Comparison of ENCODE assay signal across 8 cellular contexts in the genomic region with DNA sequence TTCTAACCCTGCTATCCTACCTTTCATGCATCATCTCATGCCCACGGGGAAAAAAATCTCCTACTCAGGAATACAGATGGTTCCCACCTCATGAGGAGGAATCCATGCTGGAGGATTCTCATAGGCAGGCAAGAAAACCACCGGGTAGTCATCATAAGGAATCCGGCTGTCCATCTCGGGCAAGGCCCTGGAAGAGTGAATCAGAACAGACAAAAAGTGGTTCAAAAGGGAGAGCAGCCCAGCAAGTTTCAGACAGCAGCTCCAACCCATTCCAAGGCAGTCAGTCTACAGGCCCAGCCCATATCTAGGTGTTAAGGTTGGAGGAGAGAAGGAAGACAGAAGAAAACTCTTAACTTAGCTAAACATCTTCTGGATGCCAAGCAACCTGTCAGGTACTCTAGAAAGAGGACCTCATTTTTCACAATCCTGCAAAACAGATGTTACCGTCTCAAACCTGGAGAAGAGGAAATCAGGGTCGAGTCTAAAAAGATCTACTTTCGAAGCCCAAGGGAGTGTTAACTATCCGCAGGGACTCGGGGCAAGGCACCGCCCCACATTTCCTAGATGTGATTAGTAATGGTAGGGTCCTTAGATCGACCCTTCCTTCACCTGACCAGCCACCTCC. TPM values are rescaled to one million over a fixed set of nuclear protein-coding genes. Genes with fewer than 3 reads are reported as not detected.
DNase-seq lines count a peak whose midpoint lies in the region; ATAC-seq and TF ChIP-seq lines count a peak whose summit lies in the region.

No MANE protein-coding gene starts in this region.

- peak overlapping the region; percentile 76 for H3K4me3 ChIP-seq in AG04449 (ENCODE audit: low read depth, low read length)
- peak overlapping the region; percentile 75 to 77 for H3K4me3 ChIP-seq in HCT116 (replicated peaks in 1 of 2; ENCODE audit: low read depth in 1 of 2, low read length in 2 of 2)
- peak overlapping the region in 3 of 4 donors; percentile 15 to 55 (median 40) for H3K4me3 ChIP-seq in adrenal gland
- peak overlapping the region; percentile 60 to 90 (median 75) for H3K4me3 ChIP-seq in liver (ENCODE audit: low read depth in 1 of 3, low read length in 3 of 3)
- peak overlapping the region; percentile 21 to 66 (median 52) for H3K4me3 ChIP-seq in upper lobe of left lung

- no peak for TF ChIP-seq CTCF in AG04449 (IDR thresholded peaks at IDR 0.05; ENCODE audit: insufficient read depth, low read length, missing control alignments)
- TF ChIP-seq CTCF in HCT116 (IDR thresholded peaks at IDR 0.05 in 2 of 3, conservative IDR thresholded peaks at IDR 0.05 in 1 of 3; ENCODE audit: borderline replicate concordance in 1 of 3, insufficient read depth in 1 of 3, low read depth in 2 of 3, low read length in 2 of 3), result no peak
- TF ChIP-seq CTCF in adrenal gland (IDR thresholded peaks at IDR 0.05), result no peak
- TF ChIP-seq CTCF in liver (IDR thresholded peaks at IDR 0.05; ENCODE audit: low read depth, low read length, missing input control), result no peak
- TF ChIP-seq CTCF in upper lobe of left lung (IDR thresholded peaks at IDR 0.05), result no peak

- peaks cover 48% of the 10 kb centered on the region for H3K79me2 ChIP-seq in HCT116 (ENCODE audit: insufficient read depth, low read length)

- H3K4me2 ChIP-seq in HCT116 (ENCODE audit: low read length), result peak overlapping the region; percentile 80

- TF ChIP-seq RAD21 in HCT116 (IDR thresholded peaks at IDR 0.05; ENCODE audit: low read depth) (no peak), liver (IDR thresholded peaks at IDR 0.05) (no peak)

- H4K20me1 ChIP-seq in HCT116 (ENCODE audit: insufficient read depth), result no peaks in the 10 kb centered on the region

- RAD21 ChIA-PET in HCT116 (lab: Charles Lee; ENCODE audit: low non-redundant PET in 1 of 2, low total read pairs in 2 of 2, uncharacterized antibody in 2 of 2, unreplicated experiment in 2 of 2), result interaction anchor here in 1 of 2 experiments (0.6 to 0.8 kb wide), 2 partner anchors 156 to 265 kb away, joined by 3 to 4 read pairs; partner anchors contain the start of gene IGBP1

- 25 to 80% (median 50%) methylated on average over 4 to 11 of the region's 11 CpGs for WGBS in adrenal gland, 4 donors
- 34% methylated on average over 11 of the region's 11 CpGs for WGBS in liver
- 36 to 71% methylated on average over 10 to 11 of the region's 11 CpGs for WGBS in upper lobe of left lung, 2 donors

- H3K9me2 ChIP-seq in HCT116 (ENCODE audit: insufficient read depth), result no peaks in the 10 kb centered on the region

- CTCF ChIA-PET in AG04449 (lab: Yijun Ruan, JAX) (interaction anchor here (1.1 kb wide), 1 partner anchor 10 kb away, joined by 4 read pairs; no protein-coding TSS in a partner anchor), HCT116 (lab: Charles Lee) (interaction anchor here (1.1 kb wide), 1 partner anchor 156 kb away, joined by 5 read pairs; the partner anchor contains the start of gene IGBP1)

- no peak for TF ChIP-seq EP300 in upper lobe of left lung (IDR thresholded peaks at IDR 0.05)

- peaks cover 3 to 5% of the 10 kb centered on the region in 2 experiments; a peak in 1 of 4 replicates for H3K4me1 ChIP-seq in HCT116 (ENCODE audit: control insufficient read depth in 1 of 2, insufficient read depth in 2 of 2, low read length in 2 of 2)
- no peaks in the 10 kb centered on the region for H3K4me1 ChIP-seq in adrenal gland (replicated peaks in 1 of 2)
- peaks cover 0 to 14% (median 12%) of the 10 kb centered on the region in 4 donors for H3K4me1 ChIP-seq in liver (ENCODE audit: control insufficient read depth in 4 of 4, insufficient read depth in 4 of 4, low read length in 3 of 4)
- peaks cover 4 to 12% (median 5%) of the 10 kb centered on the region in 4 donors for H3K4me1 ChIP-seq in upper lobe of left lung

- no peak overlapping the region for H2AFZ ChIP-seq in HCT116 (ENCODE audit: low read depth, low read length, poor library complexity, severe bottlenecking)

- H3K9me3 ChIP-seq in HCT116 (ENCODE audit: control insufficient read depth in 1 of 2, insufficient read depth in 1 of 2, low read depth in 1 of 2, low read length in 2 of 2) (no peaks in the 10 kb centered on the region), adrenal gland (replicated peaks in 1 of 3) (no peaks in the 10 kb centered on the region), liver (ENCODE audit: control insufficient read depth in 4 of 4, low read length in 3 of 4) (no peaks in the 10 kb centered on the region), upper lobe of left lung (no peaks in the 10 kb centered on the region)

- peak; percentile 12 for ATAC-seq in HCT116
- no peak for ATAC-seq in upper lobe of left lung (ENCODE audit: low FRiP score in 2 of 2)

- BruUV-seq in HCT116 (replicated peaks; lab: Mats Ljungman, UMichigan), result TSS peak; percentile 83

- intact Hi-C loops in HCT116 (cut with micrococcal nuclease), result no loop called here
- intact Hi-C loops in adrenal gland (cut with DNase I), result no loop called here

- POLR2A ChIA-PET in AG04449 (lab: Yijun Ruan, JAX) (interaction anchor here (1.0 kb wide), 1 partner anchor 13 kb away, joined by 3 read pairs; no protein-coding TSS in a partner anchor), HCT116 (lab: Charles Lee) (no interaction called here)

- H3K27ac ChIP-seq in HCT116 (ENCODE audit: low read depth, low read length), result peak overlapping the region; percentile 71
- peak overlapping the region in 1 of 5 donors; percentile 72 for H3K27ac ChIP-seq in adrenal gland
- peak overlapping the region in 1 of 2 donors; percentile 32 for H3K27ac ChIP-seq in liver (ENCODE audit: low read depth in 1 of 2, low read length in 2 of 2)
- peak overlapping the region; percentile 15 to 77 (median 70) for H3K27ac ChIP-seq in upper lobe of left lung

- H3K27me3 ChIP-seq in HCT116 (ENCODE audit: insufficient read depth, low read length) (no peaks in the 10 kb centered on the region), adrenal gland (no peaks in the 10 kb centered on the region), liver (ENCODE audit: control insufficient read depth in 4 of 4, insufficient read depth in 4 of 4, low read length in 3 of 4) (no peaks in the 10 kb centered on the region), upper lobe of left lung (no peaks in the 10 kb centered on the region)

- H3K36me3 ChIP-seq in HCT116 (ENCODE audit: control insufficient read depth in 1 of 2, insufficient read depth in 2 of 2, low read length in 2 of 2) (peaks cover 9 to 12% of the 10 kb centered on the region in 2 experiments), adrenal gland (replicated peaks in 1 of 2) (peaks cover 0 to 9% of the 10 kb centered on the region in 2 donors), liver (ENCODE audit: control insufficient read depth in 4 of 4, insufficient read depth in 3 of 4, low read depth in 1 of 4, low read length in 3 of 4) (peaks cover 0 to 8% (median 2%) of the 10 kb centered on the region in 4 donors), upper lobe of left lung (peaks cover 0 to 9% (median 4%) of the 10 kb centered on the region in 4 donors)

- H3K9ac ChIP-seq in HCT116 (ENCODE audit: low read length) (peak overlapping the region; percentile 84), liver (ENCODE audit: low read depth in 1 of 2, low read length in 2 of 2) (peak overlapping the region in 1 of 2 donors; percentile 63)

- TF ChIP-seq POLR2A in HCT116 (IDR thresholded peaks at IDR 0.05; ENCODE audit: borderline replicate concordance, extremely low read depth, insufficient read depth, insufficient read length), result no peak
- no peak for TF ChIP-seq POLR2A in adrenal gland (IDR thresholded peaks at IDR 0.05)
- no peak for TF ChIP-seq POLR2A in upper lobe of left lung (IDR thresholded peaks at IDR 0.05)

- DNase-seq in AG04449 (ENCODE audit: low read depth, low spot score) (no peak), HCT116 (ENCODE audit: low read depth, low spot score) (no peak), adrenal gland (no peak), upper lobe of left lung (no peak), SW 1271 (lab: John Stamatoyannopoulos, UW) (no peak), SW480 (ENCODE audit: low spot score) (no peak)
- DNase-seq in activated CD4-positive, alpha-beta T cell treated with anti-CD3 and anti-CD28 coated beads, Interleukin-2, amount 50 U/mL, for 1 hour, result no peak

TF ChIP-seq in HCT116, 20 proteins besides CTCF, POLR2A, EP300 and RAD21 (continues in another document):
- TF ChIP-seq JUND (IDR thresholded peaks at IDR 0.05) (no peak), TCF7L2 (IDR thresholded peaks at IDR 0.05; ENCODE audit: borderline replicate concordance, extremely low read depth, insufficient read depth, insufficient read length) (no peak), SRF (IDR thresholded peaks at IDR 0.05; ENCODE audit: low read depth) (no peak)

TF ChIP-seq in liver, 16 proteins besides CTCF, POLR2A, EP300 and RAD21 (continues in another document):
- TF ChIP-seq FOXA1 (IDR thresholded peaks at IDR 0.05), result no peak
- TF ChIP-seq, protein P1, sequence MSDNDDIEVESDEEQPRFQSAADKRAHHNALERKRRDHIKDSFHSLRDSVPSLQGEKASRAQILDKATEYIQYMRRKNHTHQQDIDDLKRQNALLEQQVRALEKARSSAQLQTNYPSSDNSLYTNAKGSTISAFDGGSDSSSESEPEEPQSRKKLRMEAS (IDR thresholded peaks at IDR 0.05), result no peak

RNA-seq across cellular contexts. Expression of gene PDZD11, which starts 0.4 kb away (rescaled TPM):
- 29.6 TPM for total RNA-seq in HCT116 (2021; ENCODE audit: unreplicated experiment)
- polyA plus RNA-seq in HCT116 (2012), result 33.1 and 43.5 TPM in 2 replicates
- total RNA-seq in adrenal gland, result 10 to 100 TPM; 24.4 to 50.6 (median 41.3) TPM
- polyA plus RNA-seq in adrenal gland, result 10 to 100 TPM; 70.4 to 97.7 (median 83.2) TPM
- total RNA-seq in liver, result 10 to 100 TPM in 1 of 2 donors, 1 to 10 TPM in 1; 8.5 to 13.3 TPM
- 10 to 100 TPM; 18.4 to 25.9 TPM for polyA plus RNA-seq in liver
- 10 to 100 TPM; 12.1 to 28.4 (median 21.4) TPM for total RNA-seq in upper lobe of left lung

RNA-seq across cellular contexts. Expression of gene KIF4A, which starts 0.6 kb away (rescaled TPM):
- total RNA-seq in HCT116 (2021; ENCODE audit: unreplicated experiment) (40.3 TPM), adrenal gland (under 1 TPM; 0.28 to 0.84 (median 0.44) TPM), liver (10 to 100 TPM in 1 of 2 donors, under 1 TPM in 1; under 0.01 to 17.3 TPM), upper lobe of left lung (1 to 10 TPM in 3 of 6 donors, under 1 TPM in 3; under 0.01 to 2.6 (median 0.69) TPM)
- 25.0 and 33.6 TPM in 2 replicates for polyA plus RNA-seq in HCT116 (2012)
- polyA plus RNA-seq in adrenal gland (under 1 TPM; 0.08 to 0.59 (median 0.10) TPM), liver (under 1 TPM; 0.07 to 0.92 TPM)

RNA-seq across cellular contexts. Expression of gene RAB41, which starts 7.3 kb away (rescaled TPM):
- total RNA-seq in HCT116 (2021; ENCODE audit: unreplicated experiment) (not detected), adrenal gland (not detected), liver (not detected), upper lobe of left lung (not detected)
- 0.11 and 0.18 TPM in 2 replicates for polyA plus RNA-seq in HCT116 (2012)
- polyA plus RNA-seq in adrenal gland (not detected), liver (not detected)

RNA-seq across cellular contexts. Expression of gene ARR3, which starts 21.1 kb away (rescaled TPM):
- not detected for total RNA-seq in HCT116 (2021; ENCODE audit: unreplicated experiment)
- polyA plus RNA-seq in HCT116 (2012), result 0.10 TPM in 1 of 2 replicates, not detected in the other
- total RNA-seq in adrenal gland, result not detected
- polyA plus RNA-seq in adrenal gland, result not detected
- total RNA-seq in liver, result not detected
- not detected for polyA plus RNA-seq in liver
- total RNA-seq in upper lobe of left lung, result not detected

RNA-seq across cellular contexts. Expression of gene P2RY4, which starts 29.3 kb away (rescaled TPM):
- not detected for total RNA-seq in HCT116 (2021; ENCODE audit: unreplicated experiment)
- 0.04 and 0.21 TPM in 2 replicates for polyA plus RNA-seq in HCT116 (2012)
- total RNA-seq in adrenal gland, result under 1 TPM in 5 of 8 donors, not detected in 3; 0.14 to 0.37 (median 0.32) TPM
- polyA plus RNA-seq in adrenal gland, result under 1 TPM in 1 of 3 donors, not detected in 2; 0.03 TPM
- total RNA-seq in liver, result under 1 TPM; 0.08 to 0.28 TPM
- not detected for polyA plus RNA-seq in liver
- 1 to 10 TPM in 1 of 6 donors, under 1 TPM in 3, not detected in 2; 0.30 to 1.1 (median 0.64) TPM for total RNA-seq in upper lobe of left lung
